8 cellular contexts compared by ENCODE assay signal in the genomic region with DNA sequence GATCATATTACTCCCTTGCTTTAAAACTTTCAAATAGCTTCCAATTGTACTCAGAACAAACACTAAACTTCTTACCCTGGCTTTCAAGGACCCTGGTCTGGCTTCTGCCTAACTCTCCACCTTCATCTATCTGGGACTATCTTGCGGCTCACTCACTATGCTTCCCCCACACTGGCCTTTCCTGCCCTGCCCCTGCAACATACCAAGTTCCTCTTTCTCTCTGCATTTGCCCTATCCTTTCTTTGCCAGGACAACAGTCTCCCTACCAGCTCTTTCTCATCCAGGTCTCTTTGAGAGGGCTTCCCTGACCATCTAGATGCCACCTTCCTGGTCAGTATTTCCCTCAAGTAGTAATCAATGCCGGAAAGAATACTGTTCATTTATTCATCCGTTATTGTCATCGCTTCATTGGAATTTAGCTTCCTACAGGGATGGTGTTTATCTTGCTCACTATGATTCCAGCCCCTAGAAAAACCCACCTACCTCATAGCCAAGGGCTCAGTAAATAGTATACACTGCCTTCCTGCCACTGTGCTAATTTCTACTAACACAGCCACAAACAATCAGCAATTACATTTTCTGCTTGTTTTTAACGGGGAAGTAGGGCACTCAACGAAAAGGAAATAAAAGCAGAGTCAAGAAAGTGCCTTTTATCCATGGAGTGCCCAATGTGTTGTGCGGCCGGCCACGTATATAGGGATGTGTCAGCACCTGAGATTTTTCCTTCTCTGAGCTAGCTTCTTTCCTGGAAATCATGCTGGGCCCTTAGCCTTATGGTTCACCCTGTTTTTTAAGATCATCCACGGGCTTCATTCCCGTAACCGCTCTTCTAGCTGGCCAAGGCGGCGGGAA. TPM values are rescaled to one million over a fixed set of nuclear protein-coding genes. Genes with fewer than 3 reads are reported as not detected.
A peak's percentile ranks its signal among the peaks of the same experiment; 100 is the strongest.
DNase-seq lines count a peak whose midpoint lies in the region; ATAC-seq, FAIRE-seq and TF ChIP-seq lines count a peak whose summit lies in the region.

No MANE protein-coding gene starts in this region.

- H3K36me3 ChIP-seq in HepG2 (replicated peaks in 1 of 2; ENCODE audit: control insufficient read depth in 1 of 2, insufficient read depth in 2 of 2, low read length in 2 of 2) (no peaks in the 10 kb centered on the region), vagina (no peaks in the 10 kb centered on the region)

- H3K9me3 ChIP-seq in HepG2 (ENCODE audit: low read length) (no peaks in the 10 kb centered on the region), vagina (no peaks in the 10 kb centered on the region)

- TF ChIP-seq RAD21 in HepG2 (CRISPR knock-in tag; IDR thresholded peaks at IDR 0.05), result no peak

- peak; percentile 49 for FAIRE-seq in GM19239 (lab: Jason Lieb, UNC)
- peak; percentile 40 for FAIRE-seq in HepG2 (lab: Jason Lieb, UNC)

- no TSS peak for BruUV-seq in HepG2 (replicated peaks; lab: Mats Ljungman, UMichigan)

- 17% methylated on average over 14 of the region's 14 CpGs for WGBS in HepG2 (ENCODE audit: low lambda C conversion rate)

- H2AFZ ChIP-seq in HepG2 (ENCODE audit: low read length), result no peak overlapping the region

- ATAC-seq in HG03378 (IDR thresholded peaks at IDR 0.05; ENCODE audit: unreplicated experiment), result peak; percentile 21
- peak; percentile 2 for ATAC-seq in activated CD8-positive, alpha-beta T cell treated with anti-CD3 and anti-CD28 coated beads, Interleukin-2, amount 10 ng/mL, durations not matched to agents 7 days and 5 days
- ATAC-seq in HepG2, result peak; percentile 22

- DNase-seq in AML-193 (lab: John Stamatoyannopoulos, UW) (peak; percentile 75 to 81), GM19239 (ENCODE audit: insufficient read length, low spot score) (no peak), HepG2 (ENCODE audit: low spot score) (peak; percentile 82), vagina (ENCODE audit: extremely low spot score in 2 of 2) (no peak), D341Med (ENCODE audit: low spot score) (no peak), GM19238 (ENCODE audit: insufficient read length, low spot score) (no peak)
- DNase-seq in activated CD8-positive, alpha-beta T cell treated with anti-CD3 and anti-CD28 coated beads, Interleukin-2, amount 10 ng/mL, durations not matched to agents 7 days and 5 days, result no peak

- H4K20me1 ChIP-seq in HepG2 (ENCODE audit: insufficient read depth, low read length), result no peaks in the 10 kb centered on the region

- no peak for TF ChIP-seq POLR2A in HepG2 (IDR thresholded peaks at IDR 0.05; ENCODE audit: insufficient read depth in 1 of 2, low read depth in 2 of 2, low read length in 2 of 2)
- no peak for TF ChIP-seq POLR2A in vagina (IDR thresholded peaks at IDR 0.05)

- peaks cover 17% of the 10 kb centered on the region for H3K79me2 ChIP-seq in HepG2 (ENCODE audit: insufficient read depth, low read length)

- H3K36me3 Mint-ChIP-seq in activated CD8-positive, alpha-beta T cell treated with anti-CD3 and anti-CD28 coated beads, Interleukin-2, amount 10 ng/mL, durations not matched to agents 7 days and 5 days (ENCODE audit: low read depth), result peaks cover 16% of the 10 kb centered on the region

- H3K27me3 ChIP-seq in HepG2 (ENCODE audit: control insufficient read depth in 1 of 2, insufficient read depth in 2 of 2, low read length in 2 of 2) (no peaks in the 10 kb centered on the region), vagina (no peaks in the 10 kb centered on the region)

- H3K9ac ChIP-seq in HepG2 (ENCODE audit: insufficient read depth, low read depth, low read length), result peak overlapping the region; percentile 61; the same call in 1 of the 2 replicates

- H3K27ac ChIP-seq in HepG2 (ENCODE audit: extremely low read length, insufficient read depth, low read length) (peak overlapping the region; percentile 81), vagina (peak overlapping the region; percentile 87)

- H3K9me3 Mint-ChIP-seq in activated CD8-positive, alpha-beta T cell treated with anti-CD3 and anti-CD28 coated beads, Interleukin-2, amount 10 ng/mL, durations not matched to agents 7 days and 5 days (ENCODE audit: insufficient read depth), result no peaks in the 10 kb centered on the region

- TF ChIP-seq EP300 in HepG2 (IDR thresholded peaks at IDR 0.05; ENCODE audit: low read depth in 2 of 2, low read length in 2 of 2), result no peak
- TF ChIP-seq EP300 in HepG2 (CRISPR knock-in tag; IDR thresholded peaks at IDR 0.05; ENCODE audit: borderline replicate concordance), result no peak

- peaks cover 20% of the 10 kb centered on the region for H3K4me1 Mint-ChIP-seq in activated CD8-positive, alpha-beta T cell treated with anti-CD3 and anti-CD28 coated beads, Interleukin-2, amount 10 ng/mL, durations not matched to agents 7 days and 5 days (ENCODE audit: low read depth)

- H3K4me3 Mint-ChIP-seq in activated CD8-positive, alpha-beta T cell treated with anti-CD3 and anti-CD28 coated beads, Interleukin-2, amount 10 ng/mL, durations not matched to agents 7 days and 5 days, result no peak overlapping the region

- peak overlapping the region; percentile 69 for H3K4me2 ChIP-seq in HepG2 (ENCODE audit: low read depth, low read length)

- peaks cover 6% of the 10 kb centered on the region for H3K27me3 Mint-ChIP-seq in activated CD8-positive, alpha-beta T cell treated with anti-CD3 and anti-CD28 coated beads, Interleukin-2, amount 10 ng/mL, durations not matched to agents 7 days and 5 days (ENCODE audit: low read depth)

- TF ChIP-seq CTCF in HepG2 (CRISPR knock-in tag; IDR thresholded peaks at IDR 0.05) (no peak), vagina (IDR thresholded peaks at IDR 0.05) (no peak)

- H3K4me3 ChIP-seq in HepG2 (replicated peaks in 1 of 3; ENCODE audit: insufficient read depth in 1 of 3, low read depth in 2 of 3, low read length in 3 of 3), result peak overlapping the region; percentile 24 to 69 (median 49); a peak in 4 of 6 replicates
- peak overlapping the region; percentile 58 to 64 for H3K4me3 ChIP-seq in vagina

- POLR2A ChIA-PET in activated CD8-positive, alpha-beta T cell treated with anti-CD3 and anti-CD28 coated beads, Interleukin-2, amount 10 ng/mL, durations not matched to agents 7 days and 5 days (lab: Charles Lee), result interaction anchor here (0.7 to 1.6 kb wide), 2 partner anchors 11 to 570 kb away, joined by 4 to 5 read pairs; no protein-coding TSS in a partner anchor
- POLR2A ChIA-PET in HepG2 (lab: Yijun Ruan, JAX), result interaction anchor here (1.5 kb wide), 1 partner anchor 95 kb away, joined by 4 read pairs; the partner anchor contains the start of gene HFM1

- in situ Hi-C loops in HepG2 (cut with HindIII; ENCODE audit: extremely low pct_ligation_motif_present, low pct_unique_long_range_greater_than_20kb), result no loop called here

- CTCF ChIA-PET in activated CD8-positive, alpha-beta T cell treated with anti-CD3 and anti-CD28 coated beads, Interleukin-2, amount 10 ng/mL, durations not matched to agents 7 days and 5 days (lab: Charles Lee), result interaction anchor here (1.0 to 3.4 kb wide), 4 partner anchors 12 to 428 kb away, joined by 3 to 9 read pairs (median 3); no protein-coding TSS in a partner anchor
- CTCF ChIA-PET in HepG2 (lab: Yijun Ruan, JAX; ENCODE audit: low intra/inter-chr PET ratio, low total read pairs), result no interaction called here

- intact Hi-C loops in HepG2 (cut with micrococcal nuclease; ENCODE audit: unreplicated experiment), result loop anchor here (1.0 to 5.0 kb wide), 2 partner anchors 96 to 327 kb away; partner anchors contain the start of gene HFM1
- intact Hi-C loops in vagina (cut with DNase I), result loop anchor here (10.0 kb wide), 1 partner anchor 785 kb away; no protein-coding TSS in a partner anchor

- H3K27ac Mint-ChIP-seq in activated CD8-positive, alpha-beta T cell treated with anti-CD3 and anti-CD28 coated beads, Interleukin-2, amount 10 ng/mL, durations not matched to agents 7 days and 5 days, result no peak overlapping the region

- peaks cover 23% of the 10 kb centered on the region for H3K4me1 ChIP-seq in HepG2 (ENCODE audit: insufficient read depth, low read length)
- peaks cover 14% of the 10 kb centered on the region for H3K4me1 ChIP-seq in vagina

TF ChIP-seq in HepG2, 621 proteins besides CTCF, POLR2A, EP300 and RAD21 (continues in another document):
- TF ChIP-seq ZNF451 (CRISPR knock-in tag; IDR thresholded peaks at IDR 0.05) (no peak), SMAD9 (CRISPR knock-in tag; IDR thresholded peaks at IDR 0.05) (no peak)

RNA-seq across cellular contexts. Expression of gene CDC7, which starts 0.5 kb away (rescaled TPM):
- 10 to 100 TPM; 26.5 to 27.7 TPM for total RNA-seq in activated CD8-positive, alpha-beta T cell treated with anti-CD3 and anti-CD28 coated beads, Interleukin-2, amount 10 ng/mL, durations not matched to agents 7 days and 5 days
- total RNA-seq in HepG2 (2016; rRNA removed; fragmentation: Illumina TruSeq; extraction: Trizol) (12.6 and 19.2 TPM in 2 replicates), vagina (3.4 TPM)
- total RNA-seq in HepG2 (2016; cell fraction: cytosol; rRNA removed; fragmentation: Illumina TruSeq; extraction: Trizol; ENCODE audit: low read depth), result 8.9 and 13.3 TPM in 2 replicates
- 12.7 and 17.3 TPM in 2 replicates for total RNA-seq in HepG2 (2016; cell fraction: insoluble cytoplasmic fraction; rRNA removed; fragmentation: Illumina TruSeq; extraction: Trizol)
- total RNA-seq in HepG2 (2016; cell fraction: membrane; rRNA removed; fragmentation: Illumina TruSeq; extraction: Trizol), result 5.8 and 8.1 TPM in 2 replicates
- 12.3 and 15.6 TPM in 2 replicates for total RNA-seq in HepG2 (2016; cell fraction: nucleus; rRNA removed; fragmentation: Illumina TruSeq; extraction: Trizol)
- 2.3 and 2.5 TPM in 2 replicates for polyA plus RNA-seq in HepG2 (2011; rRNA removed)
- polyA plus RNA-seq in HepG2 (2011; cell fraction: cytosol; rRNA removed), result 1.0 and 1.2 TPM in 2 replicates
- polyA plus RNA-seq in HepG2 (2011; cell fraction: nucleus; rRNA removed), result 7.1 and 10.3 TPM in 2 replicates
- 2.8 and 3.6 TPM in 2 replicates for polyA plus RNA-seq in HepG2 (2012)
- 0.80 and 0.94 TPM in 2 replicates for polyA plus RNA-seq in HepG2 (2016; cell fraction: cytosol; fragmentation: Illumina TruSeq; extraction: Trizol; ENCODE audit: low read depth)
- 12.3 and 12.4 TPM in 2 replicates for polyA plus RNA-seq in HepG2 (2016; cell fraction: insoluble cytoplasmic fraction; fragmentation: Illumina TruSeq; extraction: Trizol; ENCODE audit: low read depth)
- polyA plus RNA-seq in HepG2 (2016; cell fraction: membrane; fragmentation: Illumina TruSeq; extraction: Trizol; ENCODE audit: low read depth), result 1.9 and 2.0 TPM in 2 replicates
- polyA plus RNA-seq in HepG2 (2016; cell fraction: nucleus; fragmentation: Illumina TruSeq; extraction: Trizol; ENCODE audit: insufficient read depth, low read depth), result 26.6 and 27.9 TPM in 2 replicates
- polyA minus RNA-seq in HepG2 (2011; rRNA and poly(A)+ RNA removed; ENCODE audit: low replicate concordance), result 2.2 and 24.5 TPM in 2 replicates
- 4.2 and 5.4 TPM in 2 replicates for polyA minus RNA-seq in HepG2 (2011; cell fraction: cytosol; rRNA and poly(A)+ RNA removed)
- polyA minus RNA-seq in HepG2 (2011; cell fraction: nucleus; rRNA and poly(A)+ RNA removed), result 29.9 and 30.3 TPM in 2 replicates

Comparison
In these comparisons a context has a peak if more than half of its experiments do, and no peak if none do; other contexts are left out.
1. DNase-seq: peak in AML-193 (2 of 2) and HepG2 (single experiment); none in GM19239 (single experiment), activated CD8-positive, alpha-beta T cell treated with anti-CD3 and anti-CD28 coated beads, Interleukin-2, amount 10 ng/mL, durations not matched to agents 7 days and 5 days (single experiment), vagina (0 of 2), D341Med (single experiment) and GM19238 (single experiment).
2. Peak in every context shown above with its lines, with median percentiles within 50 percentile points of each other: ATAC-seq.